ENCODE assay signal across 1 cellular context in the genomic region with DNA sequence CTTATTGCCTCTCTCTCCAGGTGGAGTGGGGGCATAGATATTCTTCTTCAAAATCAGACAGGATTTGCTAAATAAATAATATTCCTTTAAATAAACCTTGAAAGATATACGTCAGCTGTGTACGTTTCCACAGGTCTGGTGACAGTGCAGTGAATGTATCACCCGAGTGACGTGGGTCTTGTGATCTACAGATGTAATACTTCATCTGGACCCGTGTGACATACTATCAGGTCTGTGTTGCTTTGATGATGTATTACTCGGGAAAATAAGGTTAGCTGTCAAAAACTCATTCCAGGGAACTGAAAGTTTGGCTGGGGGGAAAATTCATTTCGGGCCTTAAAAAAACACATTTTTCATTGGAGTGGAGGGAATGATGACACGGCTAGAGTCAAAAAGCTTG.
TF ChIP-seq lines count a peak whose summit lies in the region.

No MANE protein-coding gene starts in this region.

TF ChIP-seq in SK-N-SH treated with all-trans-retinoic acid at 6 μM for 48 hours, 23 proteins besides CTCF, POLR2A, EP300 and RAD21:
- TF ChIP-seq TSHZ2 (CRISPR knock-in tag; IDR thresholded peaks at IDR 0.05) = no peak
- no peak for TF ChIP-seq ZNF8 (CRISPR knock-in tag; IDR thresholded peaks at IDR 0.05)
- TF ChIP-seq, protein P1, sequence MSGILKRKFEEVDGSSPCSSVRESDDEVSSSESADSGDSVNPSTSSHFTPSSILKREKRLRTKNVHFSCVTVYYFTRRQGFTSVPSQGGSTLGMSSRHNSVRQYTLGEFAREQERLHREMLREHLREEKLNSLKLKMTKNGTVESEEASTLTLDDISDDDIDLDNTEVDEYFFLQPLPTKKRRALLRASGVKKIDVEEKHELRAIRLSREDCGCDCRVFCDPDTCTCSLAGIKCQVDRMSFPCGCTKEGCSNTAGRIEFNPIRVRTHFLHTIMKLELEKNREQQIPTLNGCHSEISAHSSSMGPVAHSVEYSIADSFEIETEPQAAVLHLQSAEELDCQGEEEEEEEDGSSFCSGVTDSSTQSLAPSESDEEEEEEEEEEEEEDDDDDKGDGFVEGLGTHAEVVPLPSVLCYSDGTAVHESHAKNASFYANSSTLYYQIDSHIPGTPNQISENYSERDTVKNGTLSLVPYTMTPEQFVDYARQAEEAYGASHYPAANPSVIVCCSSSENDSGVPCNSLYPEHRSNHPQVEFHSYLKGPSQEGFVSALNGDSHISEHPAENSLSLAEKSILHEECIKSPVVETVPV (CRISPR knock-in tag; IDR thresholded peaks at IDR 0.05) = no peak
- TF ChIP-seq GLIS3 (CRISPR knock-in tag; IDR thresholded peaks at IDR 0.05) = no peak
- TF ChIP-seq PPARA (CRISPR knock-in tag; IDR thresholded peaks at IDR 0.05; ENCODE audit: borderline replicate concordance) = no peak
- no peak for TF ChIP-seq CREB5 (CRISPR knock-in tag; IDR thresholded peaks at IDR 0.05; ENCODE audit: low read depth)
- TF ChIP-seq OSR1 (CRISPR knock-in tag; IDR thresholded peaks at IDR 0.05) = no peak
- TF ChIP-seq TCF4 (CRISPR knock-in tag; IDR thresholded peaks at IDR 0.05; ENCODE audit: borderline replicate concordance) = no peak
- no peak for TF ChIP-seq ZNF565 (CRISPR knock-in tag; conservative IDR thresholded peaks at IDR 0.05; ENCODE audit: low read depth)
- TF ChIP-seq BACH2 (CRISPR knock-in tag; IDR thresholded peaks at IDR 0.05; ENCODE audit: borderline replicate concordance) = no peak
- TF ChIP-seq ESRRG (CRISPR knock-in tag; IDR thresholded peaks at IDR 0.05) = no peak
- no peak for TF ChIP-seq POU6F1 (CRISPR knock-in tag; IDR thresholded peaks at IDR 0.05; ENCODE audit: borderline replicate concordance, low read depth)
- no peak for TF ChIP-seq ZNF70 (CRISPR knock-in tag; IDR thresholded peaks at IDR 0.05)
- TF ChIP-seq, protein P2, sequence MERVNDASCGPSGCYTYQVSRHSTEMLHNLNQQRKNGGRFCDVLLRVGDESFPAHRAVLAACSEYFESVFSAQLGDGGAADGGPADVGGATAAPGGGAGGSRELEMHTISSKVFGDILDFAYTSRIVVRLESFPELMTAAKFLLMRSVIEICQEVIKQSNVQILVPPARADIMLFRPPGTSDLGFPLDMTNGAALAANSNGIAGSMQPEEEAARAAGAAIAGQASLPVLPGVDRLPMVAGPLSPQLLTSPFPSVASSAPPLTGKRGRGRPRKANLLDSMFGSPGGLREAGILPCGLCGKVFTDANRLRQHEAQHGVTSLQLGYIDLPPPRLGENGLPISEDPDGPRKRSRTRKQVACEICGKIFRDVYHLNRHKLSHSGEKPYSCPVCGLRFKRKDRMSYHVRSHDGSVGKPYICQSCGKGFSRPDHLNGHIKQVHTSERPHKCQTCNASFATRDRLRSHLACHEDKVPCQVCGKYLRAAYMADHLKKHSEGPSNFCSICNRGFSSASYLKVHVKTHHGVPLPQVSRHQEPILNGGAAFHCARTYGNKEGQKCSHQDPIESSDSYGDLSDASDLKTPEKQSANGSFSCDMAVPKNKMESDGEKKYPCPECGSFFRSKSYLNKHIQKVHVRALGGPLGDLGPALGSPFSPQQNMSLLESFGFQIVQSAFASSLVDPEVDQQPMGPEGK (CRISPR knock-in tag; IDR thresholded peaks at IDR 0.05; ENCODE audit: borderline replicate concordance) = no peak
- TF ChIP-seq CSDC2 (CRISPR knock-in tag; IDR thresholded peaks at IDR 0.05) = no peak
